In the genomic region with DNA sequence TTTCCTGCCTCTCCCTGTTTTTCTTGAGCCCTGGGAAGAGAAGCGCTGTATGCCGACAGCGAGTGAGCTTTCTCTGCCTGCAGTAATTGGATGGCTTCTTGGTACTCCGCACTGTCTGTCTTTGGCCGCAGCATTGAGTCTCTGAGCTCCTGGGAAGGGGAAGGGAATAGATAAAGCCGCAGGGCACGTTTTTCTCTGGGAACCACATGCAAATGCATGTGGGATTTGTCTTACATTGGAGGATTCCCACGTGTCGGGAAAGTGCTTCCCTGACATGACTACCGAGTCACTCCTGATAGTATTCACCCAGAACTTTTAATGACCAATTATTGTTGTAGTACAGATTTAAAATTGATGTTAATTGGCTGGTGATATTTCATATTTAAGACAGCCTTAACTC, we compare ENCODE assay signal across 16 cellular contexts.
DNase-seq lines count a peak whose midpoint lies in the region; ATAC-seq and TF ChIP-seq lines count a peak whose summit lies in the region.
"Had no signal": no experiment of that assay in that cellular context is flagged by ENCODE, and none has a peak within 500 bp of the region (broad histone marks: within the 10 kb centered on the region; RNA-seq: fewer than 3 reads in every experiment).

No MANE protein-coding gene starts in this region.

- no peaks in the 10 kb centered on the region for H3K9me3 ChIP-seq in SK-N-MC (ENCODE audit: low read depth, low read length)
- H3K9me3 ChIP-seq: MG63 had no signal

- no peaks in the 10 kb centered on the region for H3K36me3 Mint-ChIP-seq in stimulated activated effector memory CD8-positive, alpha-beta T cell treated with anti-CD3 and anti-CD28 coated beads, Interleukin-12 subunit alpha, Interleukin-12 subunit beta, amount 100 ng/mL, for 72 hours

- TF ChIP-seq CTCF in fibroblast of pulmonary artery (IDR thresholded peaks at IDR 0.05; ENCODE audit: low read length, missing control alignments), result no peak

- peak overlapping the region; percentile 24 for H3K27ac Mint-ChIP-seq in stimulated activated effector memory CD8-positive, alpha-beta T cell treated with anti-CD3 and anti-CD28 coated beads, Interleukin-12 subunit alpha, Interleukin-12 subunit beta, amount 100 ng/mL, for 72 hours
- H3K27ac Mint-ChIP-seq: CD4-positive, CD25-positive, alpha-beta regulatory T cell had no signal

- no peaks in the 10 kb centered on the region for H3K9me3 Mint-ChIP-seq in stimulated activated effector memory CD8-positive, alpha-beta T cell treated with anti-CD3 and anti-CD28 coated beads, Interleukin-12 subunit alpha, Interleukin-12 subunit beta, amount 100 ng/mL, for 72 hours
- H3K9me3 Mint-ChIP-seq: CD4-positive, CD25-positive, alpha-beta regulatory T cell had no signal

- H3K4me1 Mint-ChIP-seq in stimulated activated effector memory CD8-positive, alpha-beta T cell treated with anti-CD3 and anti-CD28 coated beads, Interleukin-12 subunit alpha, Interleukin-12 subunit beta, amount 100 ng/mL, for 72 hours, result peaks cover 22% of the 10 kb centered on the region

- no peak for ATAC-seq in stimulated activated effector memory CD8-positive, alpha-beta T cell treated with anti-CD3 and anti-CD28 coated beads, Interleukin-12 subunit alpha, Interleukin-12 subunit beta, amount 100 ng/mL, for 72 hours
- no peak for ATAC-seq in GM21526 (IDR thresholded peaks at IDR 0.05; ENCODE audit: low FRiP score, unreplicated experiment)
- ATAC-seq in HG02588 (IDR thresholded peaks at IDR 0.05; ENCODE audit: unreplicated experiment), result no peak
- ATAC-seq: K562 had no signal

- peak; percentile 38 for DNase-seq in EH (ENCODE audit: low read depth)
- DNase-seq in SK-N-MC (ENCODE audit: low read depth, low spot score), result peak; percentile 20
- peak; percentile 9 for DNase-seq in fibroblast of pulmonary artery (ENCODE audit: low read depth)
- DNase-seq in stimulated activated effector memory CD8-positive, alpha-beta T cell treated with anti-CD3 and anti-CD28 coated beads, Interleukin-12 subunit alpha, Interleukin-12 subunit beta, amount 100 ng/mL, for 72 hours (ENCODE audit: low spot score in 2 of 2), result no peak
- DNase-seq in stimulated activated CD4-positive, alpha-beta T cell treated with anti-CD3 and anti-CD28 coated beads, Interleukin-12 subunit alpha, Interleukin-12 subunit beta, amount 100 ng/mL, for 4 hours, result no peak
- DNase-seq: CD4-positive, CD25-positive, alpha-beta regulatory T cell; DMS153; DND-41; MG63; NCI-H2029; NCI-H446; NCI-H524 treated with DMSO at 0.1 percent for 48 hours; SHP77 treated with DMSO at 0.1 percent for 48 hours had no signal

- no peak overlapping the region for H3K9ac ChIP-seq in SK-N-MC (ENCODE audit: insufficient read length)

- H3K27ac ChIP-seq in SK-N-MC, result no peak overlapping the region

- no peaks in the 10 kb centered on the region for H3K36me3 ChIP-seq in SK-N-MC (ENCODE audit: insufficient read depth, low read length)
- H3K36me3 ChIP-seq: MG63 had no signal

- no peak overlapping the region for H3K4me3 Mint-ChIP-seq in stimulated activated effector memory CD8-positive, alpha-beta T cell treated with anti-CD3 and anti-CD28 coated beads, Interleukin-12 subunit alpha, Interleukin-12 subunit beta, amount 100 ng/mL, for 72 hours
- H3K4me3 Mint-ChIP-seq: CD4-positive, CD25-positive, alpha-beta regulatory T cell had no signal

- H3K4me3 ChIP-seq in SK-N-MC (no peak overlapping the region), fibroblast of pulmonary artery (replicated peaks; ENCODE audit: low read depth, low read length) (no peak overlapping the region)
- H3K4me3 ChIP-seq: K562, MG63 had no signal

Comparison
In these comparisons a context has a peak if more than half of its experiments do, and no peak if none do; other contexts are left out.
1. DNase-seq: peak in EH (single experiment), SK-N-MC (single experiment) and fibroblast of pulmonary artery (single experiment); none in stimulated activated effector memory CD8-positive, alpha-beta T cell treated with anti-CD3 and anti-CD28 coated beads, Interleukin-12 subunit alpha, Interleukin-12 subunit beta, amount 100 ng/mL, for 72 hours (0 of 2) and stimulated activated CD4-positive, alpha-beta T cell treated with anti-CD3 and anti-CD28 coated beads, Interleukin-12 subunit alpha, Interleukin-12 subunit beta, amount 100 ng/mL, for 4 hours (single experiment).